Comparison of ENCODE assay signal across 8 cellular contexts in genomic region chr17:81710514-81711308, GRCh38. TPM values are rescaled to one million over a fixed set of nuclear protein-coding genes. Genes with fewer than 3 reads are reported as not detected.
A peak's percentile ranks its signal among the peaks of the same experiment; 100 is the strongest.
DNase-seq lines count a peak whose midpoint lies in the region; ATAC-seq lines count a peak whose summit lies in the region.

No MANE protein-coding gene starts in this region.

- peak; percentile 75 for DNase-seq in SIG-M5 treated with dmso at 0.1 percent for 504 hours (lab: John Stamatoyannopoulos, UW; ENCODE audit: unreplicated experiment)
- no peak for DNase-seq in SIG-M5 (lab: John Stamatoyannopoulos, UW)
- no peak for DNase-seq in NT2/D1 (ENCODE audit: low read depth, low spot score)
- peak; percentile 64 for DNase-seq in cerebellar cortex (ENCODE audit: low spot score)
- no peak for DNase-seq in naive thymus-derived CD8-positive, alpha-beta T cell
- DNase-seq in LoVo (ENCODE audit: low spot score), result no peak

- peaks cover 26% of the 10 kb centered on the region for H3K4me1 ChIP-seq in NT2/D1 (ENCODE audit: insufficient read depth, insufficient read length)

- H3K27me3 ChIP-seq in NT2/D1 (ENCODE audit: insufficient read depth, insufficient read length), result no peaks in the 10 kb centered on the region

- H3K4me3 ChIP-seq in NT2/D1 (ENCODE audit: insufficient read length, low read depth), result peak overlapping the region; percentile 31

- peak overlapping the region; percentile 20 to 91 (median 85) for H3K27ac Mint-ChIP-seq in naive thymus-derived CD8-positive, alpha-beta T cell

- H3K36me3 ChIP-seq in NT2/D1 (ENCODE audit: insufficient read depth, insufficient read length, low read length), result peaks cover 47% of the 10 kb centered on the region

- peaks cover 7 to 28% (median 22%) of the 10 kb centered on the region in 4 donors for H3K4me1 Mint-ChIP-seq in naive thymus-derived CD8-positive, alpha-beta T cell

- peaks cover 0 to 13% (median 3%) of the 10 kb centered on the region in 3 donors for H3K36me3 Mint-ChIP-seq in naive thymus-derived CD8-positive, alpha-beta T cell

- no peaks in the 10 kb centered on the region for H3K27me3 Mint-ChIP-seq in naive thymus-derived CD8-positive, alpha-beta T cell

- peak overlapping the region; percentile 71 to 86 (median 80) for H3K4me3 Mint-ChIP-seq in naive thymus-derived CD8-positive, alpha-beta T cell

- H3K9ac ChIP-seq in NT2/D1 (ENCODE audit: insufficient read length, low read depth), result peak overlapping the region; percentile 42

- H3K9me3 Mint-ChIP-seq in naive thymus-derived CD8-positive, alpha-beta T cell, result no peaks in the 10 kb centered on the region

- peak in 1 of 2 donors; percentile 16 for ATAC-seq in naive thymus-derived CD8-positive, alpha-beta T cell
- ATAC-seq in GM18519 (IDR thresholded peaks at IDR 0.05; ENCODE audit: low FRiP score, unreplicated experiment) (no peak), HG03354 (IDR thresholded peaks at IDR 0.05; ENCODE audit: poor library complexity, severe bottlenecking, unreplicated experiment) (no peak)

- no peaks in the 10 kb centered on the region for H3K9me3 ChIP-seq in NT2/D1 (ENCODE audit: insufficient read depth, low read length)

- POLR2A ChIA-PET in naive thymus-derived CD8-positive, alpha-beta T cell (lab: Charles Lee), result interaction anchor here (0.6 to 5.6 kb wide), 10 partner anchors 7 to 388 kb away, joined by 3 to 29 read pairs (median 5); partner anchors contain the start of genes ARL16, CCDC137, HGS and MRPL12

RNA-seq across cellular contexts. Expression of gene SLC25A10, which starts 1.4 kb away (rescaled TPM):
- total RNA-seq in naive thymus-derived CD8-positive, alpha-beta T cell, result 1 to 10 TPM; 6.0 to 6.1 TPM
- 1 to 10 TPM; 2.3 to 4.4 (median 2.3) TPM for polyA plus RNA-seq in naive thymus-derived CD8-positive, alpha-beta T cell

RNA-seq across cellular contexts. Expression of gene MRPL12, which starts 7.5 kb away (rescaled TPM):
- 10 to 100 TPM; 23.8 to 25.9 TPM for total RNA-seq in naive thymus-derived CD8-positive, alpha-beta T cell
- 10 to 100 TPM; 48.0 to 60.2 (median 48.0) TPM for polyA plus RNA-seq in naive thymus-derived CD8-positive, alpha-beta T cell

RNA-seq across cellular contexts. Expression of gene HGS, which starts 26.9 kb away (rescaled TPM):
- total RNA-seq in naive thymus-derived CD8-positive, alpha-beta T cell, result 100 to 1,000 TPM; 151 to 154 TPM
- polyA plus RNA-seq in naive thymus-derived CD8-positive, alpha-beta T cell, result 10 to 100 TPM; 15.4 to 31.1 (median 21.7) TPM

RNA-seq across cellular contexts. Expression of gene ARL16, which starts 27.1 kb away (rescaled TPM):
- 10 to 100 TPM; 23.4 to 26.8 TPM for total RNA-seq in naive thymus-derived CD8-positive, alpha-beta T cell
- polyA plus RNA-seq in naive thymus-derived CD8-positive, alpha-beta T cell, result 10 to 100 TPM; 26.0 to 39.3 (median 32.9) TPM

RNA-seq across cellular contexts. Expression of gene CCDC137, which starts 44.2 kb away (rescaled TPM):
- total RNA-seq in naive thymus-derived CD8-positive, alpha-beta T cell, result 10 to 100 TPM; 23.5 to 30.2 TPM
- 10 to 100 TPM; 11.0 to 23.9 (median 11.1) TPM for polyA plus RNA-seq in naive thymus-derived CD8-positive, alpha-beta T cell

Comparison
In these comparisons a context has a peak if more than half of its experiments do, and no peak if none do; other contexts are left out.
1. DNase-seq: peak in SIG-M5 treated with dmso at 0.1 percent for 504 hours (single experiment) and cerebellar cortex (single experiment); none in SIG-M5 (single experiment), NT2/D1 (single experiment), naive thymus-derived CD8-positive, alpha-beta T cell (0 of 10) and LoVo (single experiment).